21 cellular contexts compared by ENCODE assay signal in the genomic region with DNA sequence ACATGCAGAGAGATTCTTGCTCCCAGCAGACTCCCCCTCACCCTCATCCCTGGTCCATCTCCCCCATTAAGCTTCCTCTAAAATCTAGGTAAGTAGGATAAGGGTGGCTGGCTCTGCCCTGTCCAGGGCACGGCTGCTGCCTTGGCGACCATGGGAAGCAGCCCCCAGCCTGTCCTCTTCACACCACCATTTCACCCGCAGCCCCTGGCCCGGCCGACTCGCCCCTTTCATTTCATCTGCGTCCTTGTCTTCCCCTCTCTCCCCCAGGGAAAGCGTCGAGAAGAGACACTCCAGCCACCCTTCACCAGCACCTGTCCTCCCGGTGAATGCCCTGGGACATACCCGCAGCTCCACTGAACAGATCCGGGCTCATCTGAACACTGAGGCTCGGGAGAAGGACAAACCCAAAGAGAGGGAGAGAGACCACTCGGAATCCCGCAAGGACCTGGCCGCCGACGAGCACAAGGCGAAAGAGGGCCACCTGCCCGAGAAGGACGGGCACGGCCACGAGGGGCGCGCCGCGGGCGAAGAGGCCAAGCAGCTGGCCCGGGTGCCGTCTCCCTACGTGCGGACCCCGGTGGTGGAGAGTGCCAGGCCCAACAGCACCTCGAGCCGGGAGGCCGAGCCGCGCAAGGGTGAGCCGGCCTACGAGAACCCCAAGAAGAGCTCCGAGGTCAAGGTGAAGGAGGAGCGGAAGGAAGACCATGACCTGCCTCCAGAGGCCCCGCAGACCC.
A peak's percentile ranks its signal among the peaks of the same experiment; 100 is the strongest.
DNase-seq lines count a peak whose midpoint lies in the region; ATAC-seq and TF ChIP-seq lines count a peak whose summit lies in the region.
"Had no signal": no experiment of that assay in that cellular context is flagged by ENCODE, and none has a peak within 500 bp of the region (broad histone marks: within the 10 kb centered on the region; RNA-seq: fewer than 3 reads in every experiment).

No MANE protein-coding gene starts in this region.

- H3K4me1 Mint-ChIP-seq in T-cell (peaks cover 13 to 24% (median 22%) of the 10 kb centered on the region in 3 donors), neural crest cell (no peaks in the 10 kb centered on the region)
- peaks cover 9% of the 10 kb centered on the region for H3K4me1 Mint-ChIP-seq in central memory CD8-positive, alpha-beta T cell

- DNase-seq in T-cell: no peak
- DNase-seq in central memory CD8-positive, alpha-beta T cell (ENCODE audit: low spot score in 2 of 2): no peak
- peak; percentile 19 for DNase-seq in iPS-NIHi11 (ENCODE audit: low spot score)
- DNase-seq in neural crest cell (ENCODE audit: low read depth, low spot score): no peak
- no peak for DNase-seq in NCI-H1694 (lab: John Stamatoyannopoulos, UW)
- no peak for DNase-seq in HT-29 (ENCODE audit: low spot score)
- no peak for DNase-seq in NCI-H226
- DNase-seq: ACHN; CD8-positive, alpha-beta T cell; DND-41; GOT3; Karpas-422; MV-4-11; NCI-H1105 treated with DMSO at 0.1 percent for 48 hours; NCI-H2081; NCI-H2171; NCI-H524 treated with DMSO at 0.1 percent for 48 hours; NCI-H82; Peyer's patch had no signal

- H3K9me3 Mint-ChIP-seq in T-cell (peaks cover 0 to 4% (median 2%) of the 10 kb centered on the region in 3 donors), neural crest cell (no peaks in the 10 kb centered on the region)
- no peaks in the 10 kb centered on the region for H3K9me3 Mint-ChIP-seq in central memory CD8-positive, alpha-beta T cell
- H3K9me3 Mint-ChIP-seq: CD8-positive, alpha-beta T cell had no signal

- CTCF ChIA-PET in T-cell (lab: Charles Lee): no interaction called here

- H3K4me3 Mint-ChIP-seq in T-cell (peak overlapping the region in 1 of 3 donors; percentile 28), neural crest cell (no peak overlapping the region)
- H3K4me3 Mint-ChIP-seq in central memory CD8-positive, alpha-beta T cell: no peak overlapping the region
- H3K4me3 Mint-ChIP-seq: CD8-positive, alpha-beta T cell had no signal

- ATAC-seq in T-cell (replicated peaks in 1 of 4) (no peak), HG03280 (IDR thresholded peaks at IDR 0.05; ENCODE audit: unreplicated experiment) (no peak)
- no peak for ATAC-seq in central memory CD8-positive, alpha-beta T cell (replicated peaks; ENCODE audit: extremely low read depth, poor library complexity, severe bottlenecking)
- ATAC-seq: CD8-positive, alpha-beta T cell; HCT116 had no signal

- peak overlapping the region; percentile 34 to 93 for H3K27ac Mint-ChIP-seq in T-cell
- peak overlapping the region; percentile 14 for H3K27ac Mint-ChIP-seq in central memory CD8-positive, alpha-beta T cell (ENCODE audit: low read depth)
- peak overlapping the region; percentile 17 for H3K27ac Mint-ChIP-seq in neural crest cell (ENCODE audit: unreplicated experiment)
- H3K27ac Mint-ChIP-seq: CD8-positive, alpha-beta T cell had no signal

- TF ChIP-seq CTCF in neural crest cell (conservative IDR thresholded peaks at IDR 0.05): no peak

- peaks cover 15% of the 10 kb centered on the region for H3K36me3 Mint-ChIP-seq in T-cell
- peaks cover 65% of the 10 kb centered on the region for H3K36me3 Mint-ChIP-seq in central memory CD8-positive, alpha-beta T cell (ENCODE audit: insufficient read depth)
- peaks cover 48% of the 10 kb centered on the region for H3K36me3 Mint-ChIP-seq in neural crest cell (ENCODE audit: low read depth)

- H3K27me3 Mint-ChIP-seq in T-cell (no peaks in the 10 kb centered on the region), neural crest cell (ENCODE audit: low read depth) (no peaks in the 10 kb centered on the region)
- no peaks in the 10 kb centered on the region for H3K27me3 Mint-ChIP-seq in central memory CD8-positive, alpha-beta T cell

- POLR2A ChIA-PET in T-cell (lab: Charles Lee): no interaction called here
